ENCODE assay signal across 1 cellular context in the genomic region with DNA sequence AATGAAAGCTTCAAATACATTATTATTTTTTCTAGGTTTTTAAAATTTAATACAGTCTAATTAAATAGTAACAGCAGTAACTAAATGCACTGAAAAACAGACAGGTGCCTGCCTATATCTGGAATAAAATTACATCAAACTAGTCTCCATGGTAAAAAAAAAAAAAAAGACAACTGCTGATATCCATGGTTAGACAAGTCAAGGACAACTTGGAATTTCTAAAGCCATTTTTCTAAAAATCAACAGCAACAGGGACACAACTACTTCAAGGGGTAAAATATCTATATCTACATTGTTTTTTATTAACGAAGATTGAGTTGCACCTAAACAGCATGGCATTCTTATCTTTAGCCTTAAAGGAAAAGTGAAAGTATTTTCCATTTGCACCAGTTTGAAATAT.
TF ChIP-seq lines count a peak whose summit lies in the region.

No MANE protein-coding gene starts in this region.

TF ChIP-seq in K562, 482 proteins besides CTCF, POLR2A, EP300 and RAD21 (continued from another document and continues in another):
- no peak for TF ChIP-seq KDM4B (IDR thresholded peaks at IDR 0.05; ENCODE audit: borderline replicate concordance in 2 of 2, low read depth in 1 of 2)
- TF ChIP-seq NFE2 (IDR thresholded peaks at IDR 0.05; ENCODE audit: low read depth): no peak
- peak; percentile 12; the same call in 1 of the 2 replicates for TF ChIP-seq ZKSCAN3 (CRISPR knock-in tag; IDR thresholded peaks at IDR 0.05)
- no peak for TF ChIP-seq ZC3H11A (IDR thresholded peaks at IDR 0.05; ENCODE audit: low read depth, low read length)
- TF ChIP-seq COPS2 (conservative IDR thresholded peaks at IDR 0.05): no peak
- TF ChIP-seq NFRKB (IDR thresholded peaks at IDR 0.05; ENCODE audit: low read depth): no peak
- 0 out of 4 replicates have a peak, but pooled peaks of 1 of the 2 experiments have one; percentile 25 for TF ChIP-seq FOXA3 (CRISPR knock-in tag; conservative IDR thresholded peaks at IDR 0.05 in 1 of 2, IDR thresholded peaks at IDR 0.05 in 1 of 2)
- TF ChIP-seq NR4A1 (CRISPR knock-in tag; IDR thresholded peaks at IDR 0.05): no peak
- TF ChIP-seq NR4A1 (tag; IDR thresholded peaks at IDR 0.05): no peak
- TF ChIP-seq TARDBP (IDR thresholded peaks at IDR 0.05): no peak
- no peak for TF ChIP-seq CBX5 (IDR thresholded peaks at IDR 0.05; ENCODE audit: borderline replicate concordance, low read depth)
- no peak for TF ChIP-seq PBX2 (CRISPR knock-in tag; IDR thresholded peaks at IDR 0.05; ENCODE audit: low read depth)
- TF ChIP-seq PBX2 (tag; conservative IDR thresholded peaks at IDR 0.05; ENCODE audit: low read depth): no peak
- no peak for TF ChIP-seq NONO (IDR thresholded peaks at IDR 0.05; ENCODE audit: low read depth in 2 of 2, low read length in 1 of 2)
- TF ChIP-seq ASH1L (IDR thresholded peaks at IDR 0.05; ENCODE audit: borderline replicate concordance, low read depth, partially characterized antibody): no peak
- TF ChIP-seq, protein P1, sequence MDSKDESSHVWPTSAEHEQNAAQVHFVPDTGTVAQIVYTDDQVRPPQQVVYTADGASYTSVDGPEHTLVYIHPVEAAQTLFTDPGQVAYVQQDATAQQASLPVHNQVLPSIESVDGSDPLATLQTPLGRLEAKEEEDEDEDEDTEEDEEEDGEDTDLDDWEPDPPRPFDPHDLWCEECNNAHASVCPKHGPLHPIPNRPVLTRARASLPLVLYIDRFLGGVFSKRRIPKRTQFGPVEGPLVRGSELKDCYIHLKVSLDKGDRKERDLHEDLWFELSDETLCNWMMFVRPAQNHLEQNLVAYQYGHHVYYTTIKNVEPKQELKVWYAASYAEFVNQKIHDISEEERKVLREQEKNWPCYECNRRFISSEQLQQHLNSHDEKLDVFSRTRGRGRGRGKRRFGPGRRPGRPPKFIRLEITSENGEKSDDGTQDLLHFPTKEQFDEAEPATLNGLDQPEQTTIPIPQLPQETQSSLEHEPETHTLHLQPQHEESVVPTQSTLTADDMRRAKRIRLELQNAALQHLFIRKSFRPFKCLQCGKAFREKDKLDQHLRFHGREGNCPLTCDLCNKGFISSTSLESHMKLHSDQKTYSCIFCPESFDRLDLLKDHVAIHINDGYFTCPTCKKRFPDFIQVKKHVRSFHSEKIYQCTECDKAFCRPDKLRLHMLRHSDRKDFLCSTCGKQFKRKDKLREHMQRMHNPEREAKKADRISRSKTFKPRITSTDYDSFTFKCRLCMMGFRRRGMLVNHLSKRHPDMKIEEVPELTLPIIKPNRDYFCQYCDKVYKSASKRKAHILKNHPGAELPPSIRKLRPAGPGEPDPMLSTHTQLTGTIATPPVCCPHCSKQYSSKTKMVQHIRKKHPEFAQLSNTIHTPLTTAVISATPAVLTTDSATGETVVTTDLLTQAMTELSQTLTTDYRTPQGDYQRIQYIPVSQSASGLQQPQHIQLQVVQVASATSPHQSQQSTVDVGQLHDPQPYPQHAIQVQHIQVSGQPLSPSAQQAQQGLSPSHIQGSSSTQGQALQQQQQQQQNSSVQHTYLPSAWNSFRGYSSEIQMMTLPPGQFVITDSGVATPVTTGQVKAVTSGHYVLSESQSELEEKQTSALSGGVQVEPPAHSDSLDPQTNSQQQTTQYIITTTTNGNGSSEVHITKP (IDR thresholded peaks at IDR 0.05; ENCODE audit: partially characterized antibody): no peak
- no peak for TF ChIP-seq MYBL2 (IDR thresholded peaks at IDR 0.05; ENCODE audit: low read depth)
- TF ChIP-seq MYBL2 (CRISPR knock-in tag; IDR thresholded peaks at IDR 0.05; ENCODE audit: borderline replicate concordance): no peak
- TF ChIP-seq FIP1L1 (IDR thresholded peaks at IDR 0.05; ENCODE audit: low read depth, low read length, poor library complexity, severe bottlenecking): no peak
- no peak for TF ChIP-seq STAT5A (IDR thresholded peaks at IDR 0.05; ENCODE audit: borderline replicate concordance, low read length)
- no peak for TF ChIP-seq PRPF4 (IDR thresholded peaks at IDR 0.05; ENCODE audit: insufficient read depth, low read depth, low read length, poor library complexity, severe bottlenecking)
- TF ChIP-seq FOXK1 (CRISPR knock-in tag; IDR thresholded peaks at IDR 0.05; ENCODE audit: borderline replicate concordance): no peak
- TF ChIP-seq ETS2 (tag; IDR thresholded peaks at IDR 0.05; ENCODE audit: borderline replicate concordance, poor library complexity, severe bottlenecking): no peak
- TF ChIP-seq CBX1 (IDR thresholded peaks at IDR 0.05; ENCODE audit: low read depth): no peak
- TF ChIP-seq, protein P2, sequence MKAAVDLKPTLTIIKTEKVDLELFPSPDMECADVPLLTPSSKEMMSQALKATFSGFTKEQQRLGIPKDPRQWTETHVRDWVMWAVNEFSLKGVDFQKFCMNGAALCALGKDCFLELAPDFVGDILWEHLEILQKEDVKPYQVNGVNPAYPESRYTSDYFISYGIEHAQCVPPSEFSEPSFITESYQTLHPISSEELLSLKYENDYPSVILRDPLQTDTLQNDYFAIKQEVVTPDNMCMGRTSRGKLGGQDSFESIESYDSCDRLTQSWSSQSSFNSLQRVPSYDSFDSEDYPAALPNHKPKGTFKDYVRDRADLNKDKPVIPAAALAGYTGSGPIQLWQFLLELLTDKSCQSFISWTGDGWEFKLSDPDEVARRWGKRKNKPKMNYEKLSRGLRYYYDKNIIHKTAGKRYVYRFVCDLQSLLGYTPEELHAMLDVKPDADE (conservative IDR thresholded peaks at IDR 0.05; ENCODE audit: control insufficient read depth, low read depth, low read length): no peak
- TF ChIP-seq NR2C2 (CRISPR knock-in tag; IDR thresholded peaks at IDR 0.05): no peak
- no peak for TF ChIP-seq NR2C2 (tag; IDR thresholded peaks at IDR 0.05)
- no peak for TF ChIP-seq YY1 (IDR thresholded peaks at IDR 0.05; ENCODE audit: borderline replicate concordance in 1 of 3, control insufficient read depth in 1 of 3, extremely low read depth in 1 of 3, insufficient read depth in 3 of 3, insufficient read length in 1 of 3, insufficient replicate concordance in 2 of 3, low read depth in 1 of 3, low read length in 2 of 3)
- TF ChIP-seq RBM22 (IDR thresholded peaks at IDR 0.05; ENCODE audit: low read depth, low read length, poor library complexity, severe bottlenecking): no peak
- TF ChIP-seq, protein P3, sequence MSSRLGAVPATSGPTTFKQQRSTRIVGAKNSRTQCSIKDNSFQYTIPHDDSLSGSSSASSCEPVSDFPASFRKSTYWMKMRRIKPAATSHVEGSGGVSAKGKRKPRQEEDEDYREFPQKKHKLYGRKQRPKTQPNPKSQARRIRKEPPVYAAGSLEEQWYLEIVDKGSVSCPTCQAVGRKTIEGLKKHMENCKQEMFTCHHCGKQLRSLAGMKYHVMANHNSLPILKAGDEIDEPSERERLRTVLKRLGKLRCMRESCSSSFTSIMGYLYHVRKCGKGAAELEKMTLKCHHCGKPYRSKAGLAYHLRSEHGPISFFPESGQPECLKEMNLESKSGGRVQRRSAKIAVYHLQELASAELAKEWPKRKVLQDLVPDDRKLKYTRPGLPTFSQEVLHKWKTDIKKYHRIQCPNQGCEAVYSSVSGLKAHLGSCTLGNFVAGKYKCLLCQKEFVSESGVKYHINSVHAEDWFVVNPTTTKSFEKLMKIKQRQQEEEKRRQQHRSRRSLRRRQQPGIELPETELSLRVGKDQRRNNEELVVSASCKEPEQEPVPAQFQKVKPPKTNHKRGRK (tag; IDR thresholded peaks at IDR 0.05): no peak
- TF ChIP-seq ATF2 (CRISPR knock-in tag; IDR thresholded peaks at IDR 0.05): no peak
- no peak for TF ChIP-seq BDP1 (IDR thresholded peaks at IDR 0.05; ENCODE audit: insufficient read depth, insufficient read length)
- no peak for TF ChIP-seq ZNF354B (CRISPR knock-in tag; IDR thresholded peaks at IDR 0.05)
- no peak for TF ChIP-seq ZNF12 (CRISPR knock-in tag; IDR thresholded peaks at IDR 0.05)
- TF ChIP-seq CHD7 (IDR thresholded peaks at IDR 0.05; ENCODE audit: low read depth, low read length): no peak
- 0 out of 2 replicates have a peak, but pooled peaks have one; percentile 1 for TF ChIP-seq ELF1 (tag; IDR thresholded peaks at IDR 0.05)
- TF ChIP-seq PHB (CRISPR knock-in tag; IDR thresholded peaks at IDR 0.05): no peak
- TF ChIP-seq CTBP1 (IDR thresholded peaks at IDR 0.05; ENCODE audit: borderline replicate concordance): no peak
